In the genomic region with DNA sequence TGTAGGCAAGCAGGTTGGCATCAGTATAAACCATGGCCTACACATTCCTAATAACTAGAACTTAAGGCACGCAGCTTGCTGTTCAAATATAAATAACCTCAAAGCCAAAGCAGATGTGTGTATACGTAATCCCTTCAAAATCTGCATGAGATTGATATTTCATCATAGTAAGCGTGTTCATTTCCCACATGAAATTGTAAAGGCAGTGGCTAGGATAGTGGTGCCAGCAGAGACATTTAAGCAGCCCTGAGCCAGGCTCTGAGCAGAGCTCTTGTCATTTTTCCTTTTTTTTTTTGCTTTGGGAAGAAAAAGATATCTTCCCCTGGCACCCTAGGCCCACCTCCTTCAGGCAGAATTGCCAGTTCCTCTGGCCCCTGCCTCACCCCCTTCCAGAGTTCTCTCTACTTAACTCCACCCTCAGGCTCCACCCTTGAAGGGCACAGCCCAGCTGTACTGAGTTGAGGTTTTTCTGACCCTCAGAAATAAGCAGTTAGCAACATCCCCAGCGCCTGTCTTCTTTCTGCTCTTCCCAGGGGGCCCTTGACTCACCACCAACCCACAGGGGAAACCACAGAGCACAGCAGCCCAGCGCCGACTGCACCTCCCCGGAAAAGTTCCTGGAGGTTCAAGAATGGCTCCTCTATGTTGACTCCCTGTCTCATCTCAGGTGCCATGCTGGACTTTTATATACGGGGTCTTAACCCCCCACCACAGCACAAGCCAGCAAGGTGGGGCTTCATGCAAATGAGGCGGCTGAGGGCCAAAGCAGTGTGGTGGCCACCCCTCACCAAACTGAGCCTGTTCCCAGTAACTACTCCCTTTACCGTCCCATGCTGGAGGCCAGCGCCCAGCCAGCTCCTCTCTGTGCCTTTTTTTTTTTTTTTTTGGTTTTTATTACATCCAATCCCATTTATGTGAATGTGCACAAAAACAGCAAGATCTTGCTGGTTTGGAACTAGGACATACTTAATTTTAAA, we compare ENCODE assay signal across 8 cellular contexts.
DNase-seq lines count a peak whose midpoint lies in the region; ATAC-seq and TF ChIP-seq lines count a peak whose summit lies in the region.

No MANE protein-coding gene starts in this region.

- TF ChIP-seq POLR2A in upper lobe of left lung (IDR thresholded peaks at IDR 0.05), result no peak

- H3K4me2 ChIP-seq in Karpas-422 (ENCODE audit: low read depth, low read length, poor library complexity, severe bottlenecking) (peak overlapping the region; percentile 53), PC-3 (ENCODE audit: low read length) (no peak overlapping the region)

- DNase-seq in AG10803 (ENCODE audit: low read depth), result peak; percentile 83
- DNase-seq in Karpas-422, result peak; percentile 84
- peak; percentile 28 for DNase-seq in activated T-cell treated with anti-CD3 and anti-CD28 coated beads, Interleukin-2, amount 50 U/mL, for 4 hours
- peak; percentile 12 to 27 (median 15) for DNase-seq in immature natural killer cell
- peak in 1 of 2 donors; percentile 49 for DNase-seq in upper lobe of left lung
- no peak for DNase-seq in NCI-H2171 treated with DMSO at 0.1 percent for 48 hours (lab: John Stamatoyannopoulos, UW)
- DNase-seq in PC-3, result no peak

- H3K9me3 ChIP-seq in Karpas-422 (ENCODE audit: low read length) (no peaks in the 10 kb centered on the region), upper lobe of left lung (no peaks in the 10 kb centered on the region), PC-3 (ENCODE audit: low read length) (no peaks in the 10 kb centered on the region)

- H3K4me3 ChIP-seq in AG10803 (ENCODE audit: low read length) (no peak overlapping the region), Karpas-422 (ENCODE audit: low read length) (peak overlapping the region; percentile 7; the same call in 1 of the 2 replicates), upper lobe of left lung (no peak overlapping the region), PC-3 (ENCODE audit: low read length) (no peak overlapping the region)

- H3K27ac Mint-ChIP-seq in immature natural killer cell, result peak overlapping the region; percentile 79 to 93 (median 88)

- H2AFZ ChIP-seq in Karpas-422 (ENCODE audit: low read length), result no peak overlapping the region
- no peak overlapping the region for H2AFZ ChIP-seq in PC-3 (ENCODE audit: low read length)

- no peaks in the 10 kb centered on the region for H3K9me3 Mint-ChIP-seq in activated T-cell treated with anti-CD3 and anti-CD28 coated beads, Interleukin-2, amount 50 U/mL, for 4 hours
- no peaks in the 10 kb centered on the region for H3K9me3 Mint-ChIP-seq in immature natural killer cell

- intact Hi-C loops in PC-3 (cut with micrococcal nuclease), result no loop called here

- ATAC-seq in GM21367 (IDR thresholded peaks at IDR 0.05; ENCODE audit: unreplicated experiment) (peak; percentile 57), upper lobe of left lung (ENCODE audit: low FRiP score in 2 of 2) (peak in 1 of 2 donors; percentile 81), PC-3 (no peak)
- peak; percentile 63 for ATAC-seq in activated T-cell treated with anti-CD3 and anti-CD28 coated beads, Interleukin-2, amount 50 U/mL, for 4 hours

- peak overlapping the region; percentile 11 for H3K4me3 Mint-ChIP-seq in activated T-cell treated with anti-CD3 and anti-CD28 coated beads, Interleukin-2, amount 50 U/mL, for 4 hours
- H3K4me3 Mint-ChIP-seq in immature natural killer cell, result peak overlapping the region; percentile 61 to 72 (median 68)

- H3K36me3 Mint-ChIP-seq in activated T-cell treated with anti-CD3 and anti-CD28 coated beads, Interleukin-2, amount 50 U/mL, for 4 hours (ENCODE audit: insufficient read depth), result no peaks in the 10 kb centered on the region
- H3K36me3 Mint-ChIP-seq in immature natural killer cell, result no peaks in the 10 kb centered on the region

- CTCF ChIA-PET in PC-3 (lab: Charles Lee), result no interaction called here

- H3K36me3 ChIP-seq in Karpas-422 (ENCODE audit: insufficient read depth, low read length) (no peaks in the 10 kb centered on the region), upper lobe of left lung (no peaks in the 10 kb centered on the region), PC-3 (ENCODE audit: low read depth, low read length) (no peaks in the 10 kb centered on the region)

- peaks cover 55% of the 10 kb centered on the region for H3K4me1 Mint-ChIP-seq in activated T-cell treated with anti-CD3 and anti-CD28 coated beads, Interleukin-2, amount 50 U/mL, for 4 hours (ENCODE audit: low read depth)
- H3K4me1 Mint-ChIP-seq in immature natural killer cell, result peaks cover 52 to 55% of the 10 kb centered on the region in 2 donors

- H3K27ac ChIP-seq in Karpas-422 (ENCODE audit: low read length), result no peak overlapping the region
- H3K27ac ChIP-seq in upper lobe of left lung, result peak overlapping the region; percentile 69 to 84 (median 82)
- no peak overlapping the region for H3K27ac ChIP-seq in PC-3 (ENCODE audit: low read length)

- POLR2A ChIA-PET in PC-3 (lab: Charles Lee; ENCODE audit: unreplicated experiment), result no interaction called here

- no peaks in the 10 kb centered on the region for H3K27me3 Mint-ChIP-seq in activated T-cell treated with anti-CD3 and anti-CD28 coated beads, Interleukin-2, amount 50 U/mL, for 4 hours (ENCODE audit: low read depth)
- H3K27me3 Mint-ChIP-seq in immature natural killer cell (ENCODE audit: low read depth in 3 of 3), result peaks cover 0 to 3% (median 2%) of the 10 kb centered on the region in 3 donors

- no peaks in the 10 kb centered on the region for H4K20me1 ChIP-seq in Karpas-422 (ENCODE audit: insufficient read depth, low read depth, low read length)
- no peaks in the 10 kb centered on the region for H4K20me1 ChIP-seq in PC-3 (ENCODE audit: low read length)

- no peak for TF ChIP-seq CTCF in AG10803 (conservative IDR thresholded peaks at IDR 0.05; ENCODE audit: low read length)
- no peak for TF ChIP-seq CTCF in upper lobe of left lung (IDR thresholded peaks at IDR 0.05)
- no peak for TF ChIP-seq CTCF in PC-3 (conservative IDR thresholded peaks at IDR 0.05; ENCODE audit: low read depth, low read length)

- H3K27me3 ChIP-seq in Karpas-422 (ENCODE audit: low read length) (no peaks in the 10 kb centered on the region), upper lobe of left lung (no peaks in the 10 kb centered on the region), PC-3 (ENCODE audit: low read length) (no peaks in the 10 kb centered on the region)

- H3F3A ChIP-seq in PC-3 (ENCODE audit: low read length, unreplicated experiment), result no peaks in the 10 kb centered on the region

- no TSS peak for BruUV-seq in PC-3 (replicated peaks; lab: Mats Ljungman, UMichigan)

- H3K9ac ChIP-seq in Karpas-422 (ENCODE audit: low read length), result peak overlapping the region; percentile 10; the same call in 1 of the 2 replicates
- no peak overlapping the region for H3K9ac ChIP-seq in PC-3 (ENCODE audit: low read length)

- H3K79me2 ChIP-seq in Karpas-422 (ENCODE audit: low read length), result no peaks in the 10 kb centered on the region
- no peaks in the 10 kb centered on the region for H3K79me2 ChIP-seq in PC-3 (ENCODE audit: low read length)

- 53 to 55% methylated on average over 10 to 11 of the region's 11 CpGs for WGBS in upper lobe of left lung, 2 donors

- H3K9me2 ChIP-seq in Karpas-422 (replicated peaks; ENCODE audit: insufficient read depth, low read length) (no peaks in the 10 kb centered on the region), PC-3 (replicated peaks; ENCODE audit: low read length) (no peaks in the 10 kb centered on the region)

- H3K4me1 ChIP-seq in Karpas-422 (ENCODE audit: low read length) (peaks cover 36% of the 10 kb centered on the region), upper lobe of left lung (peaks cover 36 to 38% (median 37%) of the 10 kb centered on the region in 4 donors), PC-3 (ENCODE audit: insufficient read depth, low read length) (peaks cover 2% of the 10 kb centered on the region)

- TF ChIP-seq EP300 in upper lobe of left lung (IDR thresholded peaks at IDR 0.05), result no peak

Comparison
In these comparisons a context has a peak if more than half of its experiments do, and no peak if none do; other contexts are left out.
1. DNase-seq: peak in AG10803 (single experiment), Karpas-422 (single experiment), activated T-cell treated with anti-CD3 and anti-CD28 coated beads, Interleukin-2, amount 50 U/mL, for 4 hours (single experiment) and immature natural killer cell (3 of 3); none in NCI-H2171 treated with DMSO at 0.1 percent for 48 hours (single experiment) and PC-3 (single experiment).
2. H3K27ac ChIP-seq: peak in upper lobe of left lung (4 of 4); none in Karpas-422 (single experiment) and PC-3 (single experiment).